Comparison of ENCODE assay signal across 9 cellular contexts in genomic region chr11:129331871-129332274, GRCh38. TPM values are rescaled to one million over a fixed set of nuclear protein-coding genes. Genes with fewer than 3 reads are reported as not detected.
DNase-seq lines count a peak whose midpoint lies in the region; ATAC-seq, FAIRE-seq and TF ChIP-seq lines count a peak whose summit lies in the region.
"Had no signal": no experiment of that assay in that cellular context is flagged by ENCODE, and none has a peak within 500 bp of the region (broad histone marks: within the 10 kb centered on the region; RNA-seq: fewer than 3 reads in every experiment).

No MANE protein-coding gene starts in this region.

- no peak for FAIRE-seq in astrocyte (lab: Jason Lieb, UNC)

- no peak overlapping the region for H3K4me2 ChIP-seq in astrocyte (ENCODE audit: low read length)
- no peak overlapping the region for H3K4me2 ChIP-seq in hepatocyte

- H3K4me1 Mint-ChIP-seq in T-helper 2 cell treated with Interferon-gamma antibody and Interleukin-4, amounts not matched to agents 5 μg/mL and 100 μg/mL, for 36 hours (ENCODE audit: low read depth): no peaks in the 10 kb centered on the region
- no peaks in the 10 kb centered on the region for H3K4me1 Mint-ChIP-seq in astrocyte (ENCODE audit: low read depth, unreplicated experiment)

- H4K20me1 ChIP-seq in astrocyte (ENCODE audit: insufficient read depth, low read length): no peaks in the 10 kb centered on the region
- no peaks in the 10 kb centered on the region for H4K20me1 ChIP-seq in hepatocyte (ENCODE audit: insufficient read depth, poor library complexity, severe bottlenecking)

- intact Hi-C loops in gastrocnemius medialis (cut with DNase I; ENCODE audit: low total_unique reads): loop anchor here (1.0 to 5.0 kb wide), 4 partner anchors 55 to 445 kb away; no protein-coding TSS in a partner anchor

- H3K9me3 ChIP-seq in astrocyte (ENCODE audit: insufficient read depth, low read depth, low read length): no peaks in the 10 kb centered on the region
- H3K9me3 ChIP-seq in hepatocyte (ENCODE audit: low read depth): no peaks in the 10 kb centered on the region
- H3K9me3 ChIP-seq in gastrocnemius medialis: no peaks in the 10 kb centered on the region

- H3K9me2 ChIP-seq in hepatocyte (replicated peaks; ENCODE audit: insufficient read depth): no peaks in the 10 kb centered on the region

- peak overlapping the region; percentile 10 for H3K9ac ChIP-seq in astrocyte (ENCODE audit: low read length)

- H3K27ac ChIP-seq in astrocyte (ENCODE audit: low read depth, low read length): no peak overlapping the region
- H3K27ac ChIP-seq in hepatocyte: no peak overlapping the region
- H3K27ac ChIP-seq in gastrocnemius medialis: no peak overlapping the region

- TF ChIP-seq POLR2A in gastrocnemius medialis (IDR thresholded peaks at IDR 0.05): no peak

- TF ChIP-seq CTCF in GM12865 (IDR thresholded peaks at IDR 0.05; ENCODE audit: insufficient read depth, low read depth, low read length, missing control alignments): peak; percentile 76
- peak; percentile 82 for TF ChIP-seq CTCF in astrocyte (IDR thresholded peaks at IDR 0.05; ENCODE audit: insufficient read depth, low read depth, low read length)
- peak; percentile 97 for TF ChIP-seq CTCF in hepatocyte (IDR thresholded peaks at IDR 0.05; ENCODE audit: poor library complexity)
- TF ChIP-seq CTCF in gastrocnemius medialis (IDR thresholded peaks at IDR 0.05 in 4 of 5, conservative IDR thresholded peaks at IDR 0.05 in 1 of 5): peak; percentile 73 to 85 (median 83)

- H3K4me1 ChIP-seq in astrocyte (ENCODE audit: insufficient read depth, low read length) (no peaks in the 10 kb centered on the region), hepatocyte (ENCODE audit: insufficient read depth) (no peaks in the 10 kb centered on the region), gastrocnemius medialis (no peaks in the 10 kb centered on the region)

- peak; percentile 93 for ATAC-seq in HG02678 (IDR thresholded peaks at IDR 0.05; ENCODE audit: unreplicated experiment)
- ATAC-seq in gastrocnemius medialis: peak; percentile 78 to 88

- no peaks in the 10 kb centered on the region for H3K36me3 ChIP-seq in astrocyte (ENCODE audit: insufficient read depth, low read length)
- no peaks in the 10 kb centered on the region for H3K36me3 ChIP-seq in hepatocyte (replicated peaks; ENCODE audit: insufficient read depth, low read depth)
- no peaks in the 10 kb centered on the region for H3K36me3 ChIP-seq in gastrocnemius medialis

- in situ Hi-C loops in gastrocnemius medialis (cut with MboI; ENCODE audit: low sequenced_read_pairs in 4 of 4): loop anchor here in 2 of 4 donors (5.0 to 25.0 kb wide), 4 partner anchors 210 to 445 kb away; partner anchors contain the start of gene KCNJ5 (in 1 of the 2)

- H2AFZ ChIP-seq in astrocyte (ENCODE audit: low read depth, low read length) (peak overlapping the region; percentile 57), hepatocyte (no peak overlapping the region)

- H3K79me2 ChIP-seq in astrocyte (ENCODE audit: insufficient read depth, low read length): no peaks in the 10 kb centered on the region
- no peaks in the 10 kb centered on the region for H3K79me2 ChIP-seq in hepatocyte

- WGBS in hepatocyte (ENCODE audit: low lambda C conversion rate, missing lambda C conversion rate): 9% methylated on average over 11 of the region's 11 CpGs

- H3K27me3 ChIP-seq in astrocyte (ENCODE audit: insufficient read depth, low read length) (no peaks in the 10 kb centered on the region), hepatocyte (no peaks in the 10 kb centered on the region), gastrocnemius medialis (no peaks in the 10 kb centered on the region)

- H3K4me3 Mint-ChIP-seq in T-helper 2 cell treated with Interferon-gamma antibody and Interleukin-4, amounts not matched to agents 5 μg/mL and 100 μg/mL, for 36 hours: no peak overlapping the region
- no peak overlapping the region for H3K4me3 Mint-ChIP-seq in astrocyte (ENCODE audit: unreplicated experiment)

- H3K9me3 Mint-ChIP-seq in T-helper 2 cell treated with Interferon-gamma antibody and Interleukin-4, amounts not matched to agents 5 μg/mL and 100 μg/mL, for 36 hours: no peaks in the 10 kb centered on the region
- no peaks in the 10 kb centered on the region for H3K9me3 Mint-ChIP-seq in astrocyte (ENCODE audit: unreplicated experiment)

- H3K4me3 ChIP-seq in GM12865 (ENCODE audit: low read depth, low read length) (no peak overlapping the region), astrocyte (ENCODE audit: insufficient read depth, low read depth, low read length) (no peak overlapping the region), hepatocyte (no peak overlapping the region), gastrocnemius medialis (no peak overlapping the region)
- H3K4me3 ChIP-seq: skin epidermis had no signal

- H3K27ac Mint-ChIP-seq in T-helper 2 cell treated with Interferon-gamma antibody and Interleukin-4, amounts not matched to agents 5 μg/mL and 100 μg/mL, for 36 hours: no peak overlapping the region
- H3K27ac Mint-ChIP-seq in astrocyte (ENCODE audit: unreplicated experiment): no peak overlapping the region

- no peaks in the 10 kb centered on the region for H3K36me3 Mint-ChIP-seq in T-helper 2 cell treated with Interferon-gamma antibody and Interleukin-4, amounts not matched to agents 5 μg/mL and 100 μg/mL, for 36 hours (ENCODE audit: low read depth)
- no peaks in the 10 kb centered on the region for H3K36me3 Mint-ChIP-seq in astrocyte (ENCODE audit: low read depth, unreplicated experiment)

- peak; percentile 63 for DNase-seq in GM12865 (ENCODE audit: low read depth)
- DNase-seq in NCI-H1694 (lab: John Stamatoyannopoulos, UW): peak; percentile 64
- peak; percentile 34 for DNase-seq in T-helper 2 cell treated with Interferon-gamma antibody and Interleukin-4, amounts not matched to agents 5 μg/mL and 100 μg/mL, for 36 hours (ENCODE audit: low spot score)
- DNase-seq in astrocyte (ENCODE audit: low read depth): peak; percentile 46
- DNase-seq in hepatocyte (ENCODE audit: low spot score): peak; percentile 87
- DNase-seq in gastrocnemius medialis: peak; percentile 45 to 66
- no peak for DNase-seq in GOT3 (lab: John Stamatoyannopoulos, UW)

- H3K27me3 Mint-ChIP-seq in T-helper 2 cell treated with Interferon-gamma antibody and Interleukin-4, amounts not matched to agents 5 μg/mL and 100 μg/mL, for 36 hours (ENCODE audit: low read depth): peaks cover 8% of the 10 kb centered on the region
- no peaks in the 10 kb centered on the region for H3K27me3 Mint-ChIP-seq in astrocyte (ENCODE audit: low read depth, unreplicated experiment)

RNA-seq across cellular contexts. Expression of gene BARX2, which starts 43.8 kb away (rescaled TPM):
- total RNA-seq in astrocyte: not detected in 2 replicates
- total RNA-seq in hepatocyte: 0.10 TPM in 1 of 2 replicates, not detected in the other
- 0.77 and 1.0 TPM in 2 replicates for polyA plus RNA-seq in hepatocyte
- 1 to 10 TPM in 2 of 4 donors, not detected in 2; 1.2 to 4.4 TPM for total RNA-seq in gastrocnemius medialis
